In genomic region chr10:103966671-103967432, GRCh38 we compare ENCODE assay signal across 1 cellular context.
TF ChIP-seq lines count a peak whose summit lies in the region.

SLK (plus strand) TSS chr10:103967140; CDS start chr10:103967746, 606 bp downstream.

TF ChIP-seq in HepG2, 621 proteins besides CTCF, POLR2A, EP300 and RAD21 (continued from another document and continues in another):
- TF ChIP-seq ZNF558 (CRISPR knock-in tag; IDR thresholded peaks at IDR 0.05; ENCODE audit: borderline replicate concordance) (no peak; the same call in 1 of the 2 replicates), HNRNPL (IDR thresholded peaks at IDR 0.05; ENCODE audit: low read depth, low read length) (no peak), FOXP1 (IDR thresholded peaks at IDR 0.05) (no peak), FOXP1 (CRISPR knock-in tag; IDR thresholded peaks at IDR 0.05) (no peak), ZNF576 (CRISPR knock-in tag; IDR thresholded peaks at IDR 0.05) (no peak), NFE2 (CRISPR knock-in tag; IDR thresholded peaks at IDR 0.05) (no peak), ZNF44 (CRISPR knock-in tag; IDR thresholded peaks at IDR 0.05) (no peak), AGO2 (optimal IDR thresholded peaks at IDR 0.05; ENCODE audit: low read depth, low read length) (no peak), MAX (IDR thresholded peaks at IDR 0.05) (peak; percentile 54), ZNF737 (CRISPR knock-in tag; IDR thresholded peaks at IDR 0.05; ENCODE audit: borderline replicate concordance) (no peak), ZNF629 (CRISPR knock-in tag; conservative IDR thresholded peaks at IDR 0.05) (no peak), ZNF329 (CRISPR knock-in tag; IDR thresholded peaks at IDR 0.05; ENCODE audit: low read depth) (peak; percentile 55; the same call in 1 of the 2 replicates), ZNF724P (CRISPR knock-in tag; IDR thresholded peaks at IDR 0.05; ENCODE audit: borderline replicate concordance) (no peak), ZNF660 (CRISPR knock-in tag; IDR thresholded peaks at IDR 0.05; ENCODE audit: borderline replicate concordance, low read depth) (no peak), SMAD1 (CRISPR knock-in tag; IDR thresholded peaks at IDR 0.05; ENCODE audit: borderline replicate concordance, low read depth) (no peak), PLRG1 (conservative IDR thresholded peaks at IDR 0.05) (no peak), YEATS2 (CRISPR knock-in tag; IDR thresholded peaks at IDR 0.05; ENCODE audit: borderline replicate concordance) (no peak; the same call in 1 of the 2 replicates), ZBTB7A (CRISPR knock-in tag; IDR thresholded peaks at IDR 0.05) (peak; percentile 62; the same call in 1 of the 2 replicates), ZNF749 (CRISPR knock-in tag; IDR thresholded peaks at IDR 0.05; ENCODE audit: borderline replicate concordance) (0 out of 2 replicates have a peak, but pooled peaks have one; percentile 50), MAFG (CRISPR knock-in tag; IDR thresholded peaks at IDR 0.05) (no peak), YEATS4 (CRISPR knock-in tag; IDR thresholded peaks at IDR 0.05; ENCODE audit: borderline replicate concordance) (peak; percentile 81), RBFOX2 (IDR thresholded peaks at IDR 0.05; ENCODE audit: low read depth, low read length) (peak; percentile 80), HOXA7 (CRISPR knock-in tag; IDR thresholded peaks at IDR 0.05) (no peak), YY1 (IDR thresholded peaks at IDR 0.05; ENCODE audit: insufficient read depth, insufficient replicate concordance, low read depth, low read length) (peak; percentile 48), ASH2L (IDR thresholded peaks at IDR 0.05; ENCODE audit: insufficient read length, low read depth, low read length) (peak; percentile 61), KLF6 (CRISPR knock-in tag; IDR thresholded peaks at IDR 0.05) (no peak), ZSCAN30 (CRISPR knock-in tag; IDR thresholded peaks at IDR 0.05) (no peak), ZSCAN31 (CRISPR knock-in tag; IDR thresholded peaks at IDR 0.05; ENCODE audit: low read depth) (peak; percentile 65; the same call in 1 of the 2 replicates), JUN (CRISPR knock-in tag; IDR thresholded peaks at IDR 0.05) (0 out of 2 replicates have a peak, but pooled peaks have one; percentile 20), ELF1 (CRISPR knock-in tag; IDR thresholded peaks at IDR 0.05) (no peak), IRF9 (CRISPR knock-in tag; IDR thresholded peaks at IDR 0.05; ENCODE audit: borderline replicate concordance) (peak; percentile 80; the same call in 1 of the 2 replicates), ZBTB10 (CRISPR knock-in tag; IDR thresholded peaks at IDR 0.05; ENCODE audit: borderline replicate concordance) (0 out of 2 replicates have a peak, but pooled peaks have one; percentile 16), FIP1L1 (IDR thresholded peaks at IDR 0.05; ENCODE audit: borderline replicate concordance, insufficient read depth, low read depth, low read length) (no peak), RELA (CRISPR knock-in tag; IDR thresholded peaks at IDR 0.05) (no peak), ZNF589 (CRISPR knock-in tag; conservative IDR thresholded peaks at IDR 0.05) (no peak), ZBTB39 (CRISPR knock-in tag; IDR thresholded peaks at IDR 0.05) (no peak), ZBTB42 (CRISPR knock-in tag; IDR thresholded peaks at IDR 0.05) (no peak), ZNF484 (CRISPR knock-in tag; IDR thresholded peaks at IDR 0.05; ENCODE audit: borderline replicate concordance, low read depth) (no peak), ZNF430 (CRISPR knock-in tag; IDR thresholded peaks at IDR 0.05) (no peak), ZBTB25 (CRISPR knock-in tag; IDR thresholded peaks at IDR 0.05) (no peak), ZC3H4 (CRISPR knock-in tag; IDR thresholded peaks at IDR 0.05; ENCODE audit: borderline replicate concordance) (no peak), ZZZ3 (CRISPR knock-in tag; IDR thresholded peaks at IDR 0.05; ENCODE audit: borderline replicate concordance) (no peak), IRF1 (CRISPR knock-in tag; IDR thresholded peaks at IDR 0.05; ENCODE audit: low read depth) (no peak), MTF1 (CRISPR knock-in tag; IDR thresholded peaks at IDR 0.05) (no peak), RCOR2 (CRISPR knock-in tag; IDR thresholded peaks at IDR 0.05) (no peak), PTBP1 (IDR thresholded peaks at IDR 0.05; ENCODE audit: low read depth, low read length, poor library complexity, severe bottlenecking) (no peak), ZNF646 (CRISPR knock-in tag; IDR thresholded peaks at IDR 0.05) (no peak), ZNF503 (CRISPR knock-in tag; IDR thresholded peaks at IDR 0.05) (no peak), KAT8 (CRISPR knock-in tag; IDR thresholded peaks at IDR 0.05) (no peak), PAX8 (CRISPR knock-in tag; IDR thresholded peaks at IDR 0.05; ENCODE audit: borderline replicate concordance) (no peak), HDAC6 (IDR thresholded peaks at IDR 0.05; ENCODE audit: low read depth, low read length) (no peak), ZNF235 (CRISPR knock-in tag; IDR thresholded peaks at IDR 0.05; ENCODE audit: borderline replicate concordance) (no peak), GFI1 (CRISPR knock-in tag; IDR thresholded peaks at IDR 0.05; ENCODE audit: borderline replicate concordance) (no peak), ZNF841 (CRISPR knock-in tag; IDR thresholded peaks at IDR 0.05; ENCODE audit: borderline replicate concordance) (no peak), ZNF530 (CRISPR knock-in tag; IDR thresholded peaks at IDR 0.05; ENCODE audit: low read depth) (no peak), TEAD2 (CRISPR knock-in tag; IDR thresholded peaks at IDR 0.05) (no peak)
